In the genomic region with DNA sequence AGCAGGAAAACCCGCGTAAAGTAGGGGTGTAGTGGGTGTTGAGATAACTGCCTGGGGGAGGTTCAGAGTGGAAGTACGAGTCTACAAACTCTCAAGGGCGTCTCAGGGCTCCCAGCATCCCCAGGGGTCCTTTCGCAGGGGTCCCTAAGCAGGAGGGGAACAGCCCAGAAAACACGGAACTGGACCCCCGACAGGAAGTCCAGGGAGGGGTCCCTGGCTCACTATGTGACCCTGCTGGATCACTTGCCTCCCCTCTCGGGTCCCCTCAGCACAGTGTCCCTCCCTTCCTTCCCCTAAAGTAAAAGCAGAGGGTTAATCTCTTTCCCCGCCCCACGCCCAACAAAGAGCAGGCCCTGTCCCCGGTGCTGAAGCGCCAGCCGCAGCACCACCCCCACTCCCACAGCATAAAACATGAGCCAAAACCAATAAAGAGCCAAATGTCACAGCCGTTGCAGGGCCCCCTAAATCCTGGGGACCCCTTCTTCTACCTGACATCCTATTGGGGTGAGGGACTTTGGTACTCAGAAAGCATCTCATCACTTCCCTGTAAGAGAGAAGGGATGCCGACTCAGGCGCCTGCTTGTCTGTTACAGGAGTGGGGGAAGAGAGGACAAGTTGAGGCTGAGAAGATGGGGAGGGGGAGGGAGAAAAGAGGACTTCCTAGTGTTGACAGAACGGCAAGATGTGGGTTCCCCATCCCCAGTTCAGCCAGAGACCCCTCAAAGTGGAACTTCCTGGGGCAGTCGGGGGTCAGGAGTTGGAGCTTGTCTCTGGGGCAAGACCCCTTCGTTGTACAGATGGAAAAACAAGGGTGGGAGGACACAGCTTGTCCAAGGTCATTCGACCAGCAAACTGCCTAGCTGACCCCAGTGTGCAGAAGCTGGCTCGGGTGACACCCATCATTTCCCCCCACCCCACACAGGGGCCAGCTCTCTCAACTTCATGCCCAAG, we compare ENCODE assay signal across 9 cellular contexts. TPM values are rescaled to one million over a fixed set of nuclear protein-coding genes. Genes with fewer than 3 reads are reported as not detected.
DNase-seq lines count a peak whose midpoint lies in the region; ATAC-seq and TF ChIP-seq lines count a peak whose summit lies in the region.
"Had no signal": no experiment of that assay in that cellular context is flagged by ENCODE, and none has a peak within 500 bp of the region (broad histone marks: within the 10 kb centered on the region; RNA-seq: fewer than 3 reads in every experiment).

No MANE protein-coding gene starts in this region.

- peaks cover 86% of the 10 kb centered on the region for H3K27me3 Mint-ChIP-seq in neural crest cell (ENCODE audit: low read depth)

- no peak overlapping the region for H3K27ac ChIP-seq in sigmoid colon

- H3K4me3 Mint-ChIP-seq in neural crest cell = peak overlapping the region; percentile 66

- H3K27me3 ChIP-seq in sigmoid colon = peaks cover 31 to 61% (median 57%) of the 10 kb centered on the region in 3 donors

- no peak for TF ChIP-seq POLR2A in sigmoid colon (IDR thresholded peaks at IDR 0.05)

- no peaks in the 10 kb centered on the region for H3K9me3 ChIP-seq in sigmoid colon

- in situ Hi-C loops in G401 (cut with HindIII; ENCODE audit: low sequenced_read_pairs) = no loop called here

- DNase-seq in G401 (ENCODE audit: low spot score) = peak; percentile 35
- peak; percentile 20 for DNase-seq in NCI-H2227 treated with DMSO at 0.1 percent for 48 hours (lab: John Stamatoyannopoulos, UW)
- DNase-seq in central memory CD4-positive, alpha-beta T cell = peak; percentile 12
- DNase-seq in neural crest cell (ENCODE audit: low read depth, low spot score) = peak; percentile 32
- no peak for DNase-seq in amniotic stem cell (lab: John Stamatoyannopoulos, UW)
- DNase-seq in sigmoid colon = no peak
- DNase-seq in GM19238 (ENCODE audit: insufficient read length, low spot score) = no peak
- DNase-seq in Right ventricle myocardium superior = no peak

- no peak overlapping the region for H3K4me3 ChIP-seq in sigmoid colon

- TF ChIP-seq EP300 in sigmoid colon (IDR thresholded peaks at IDR 0.05) = no peak

- peaks cover 0 to 30% (median 26%) of the 10 kb centered on the region in 4 donors for H3K4me1 ChIP-seq in sigmoid colon

- intact Hi-C loops in sigmoid colon (cut with DNase I) (no loop called here), Right ventricle myocardium superior (cut with DNase I) (no loop called here)

- TF ChIP-seq CTCF in neural crest cell (conservative IDR thresholded peaks at IDR 0.05) = no peak
- TF ChIP-seq CTCF in sigmoid colon (IDR thresholded peaks at IDR 0.05) = no peak

- no peaks in the 10 kb centered on the region for H3K9me3 Mint-ChIP-seq in neural crest cell

- no peak for ATAC-seq in Right ventricle myocardium superior (ENCODE audit: poor library complexity)

- no peaks in the 10 kb centered on the region for H3K36me3 Mint-ChIP-seq in neural crest cell (ENCODE audit: low read depth)

- WGBS in sigmoid colon, 2 donors = 14 to 15% methylated on average over 21 of the region's 21 CpGs

- no peak overlapping the region for H3K27ac Mint-ChIP-seq in neural crest cell (ENCODE audit: unreplicated experiment)

- no peaks in the 10 kb centered on the region for H3K36me3 ChIP-seq in sigmoid colon

- H3K4me1 Mint-ChIP-seq in neural crest cell = peaks cover 24% of the 10 kb centered on the region

RNA-seq across cellular contexts. Expression of gene NEFH, which starts 1.4 kb away (rescaled TPM):
- total RNA-seq in G401 (2014; rRNA removed; shearing (Covaris generic)) = 11.6 and 14.3 TPM in 2 replicates
- total RNA-seq in neural crest cell (2.9 and 3.9 TPM in 2 replicates), sigmoid colon (1 to 10 TPM; 1.2 to 3.0 (median 1.9) TPM), Right ventricle myocardium superior (0.16 TPM)
- polyA plus RNA-seq in sigmoid colon = 1 to 10 TPM in 1 of 3 donors, under 1 TPM in 1, not detected in 1; 0.23 to 1.2 TPM
- total RNA-seq: M059J had no signal

RNA-seq across cellular contexts. Expression of gene RFPL1, which starts 40.2 kb away (rescaled TPM):
- not detected in 2 replicates for total RNA-seq in G401 (2014; rRNA removed; shearing (Covaris generic))
- total RNA-seq in neural crest cell (not detected in 2 replicates), sigmoid colon (not detected), Right ventricle myocardium superior (not detected)
- not detected for polyA plus RNA-seq in sigmoid colon
- total RNA-seq: M059J had no signal

Comparison
In these comparisons a context has a peak if more than half of its experiments do, and no peak if none do; other contexts are left out.
1. DNase-seq: peak in G401 (single experiment), NCI-H2227 treated with DMSO at 0.1 percent for 48 hours (single experiment), central memory CD4-positive, alpha-beta T cell (single experiment) and neural crest cell (single experiment); none in amniotic stem cell (single experiment), sigmoid colon (single experiment), GM19238 (single experiment) and Right ventricle myocardium superior (single experiment).